In the genomic region with DNA sequence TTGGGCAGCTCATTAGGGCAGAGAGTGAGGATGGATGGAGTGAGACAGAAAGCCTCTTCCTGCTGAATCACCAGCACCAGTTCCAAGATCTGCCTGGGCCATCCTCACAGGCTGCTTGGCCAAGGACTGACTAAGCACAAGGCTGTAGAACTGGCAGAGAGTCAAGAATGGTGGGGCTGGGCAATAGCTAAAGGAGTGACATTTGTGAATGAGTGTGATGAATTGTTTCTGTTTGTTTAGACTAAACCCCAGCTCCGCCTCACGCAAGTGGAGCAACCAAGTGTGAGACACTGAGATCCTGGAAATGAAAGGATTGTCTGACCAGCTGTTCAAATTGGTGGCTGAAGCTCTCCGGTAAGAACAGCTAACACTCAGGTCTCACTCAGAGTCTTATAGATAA, we compare ENCODE assay signal across 10 cellular contexts. TPM values are rescaled to one million over a fixed set of nuclear protein-coding genes. Genes with fewer than 3 reads are reported as not detected.
DNase-seq lines count a peak whose midpoint lies in the region; ATAC-seq and TF ChIP-seq lines count a peak whose summit lies in the region.
"Had no signal": no experiment of that assay in that cellular context is flagged by ENCODE, and none has a peak within 500 bp of the region (broad histone marks: within the 10 kb centered on the region; RNA-seq: fewer than 3 reads in every experiment).

No MANE protein-coding gene starts in this region.

- no peaks in the 10 kb centered on the region for H3K9me3 ChIP-seq in body of pancreas
- no peaks in the 10 kb centered on the region for H3K9me3 ChIP-seq in aorta (ENCODE audit: control insufficient read depth, low read length)
- H3K9me3 ChIP-seq in T-helper 17 cell (ENCODE audit: control insufficient read depth, low read length, poor library complexity, severe bottlenecking), result no peaks in the 10 kb centered on the region

- ATAC-seq in body of pancreas (peak; percentile 58), aorta (ENCODE audit: low FRiP score) (peak; percentile 79), HG02884 (IDR thresholded peaks at IDR 0.05; ENCODE audit: unreplicated experiment) (no peak), T-helper 17 cell (no peak)

- no peaks in the 10 kb centered on the region for H3K27me3 ChIP-seq in body of pancreas
- H3K27me3 ChIP-seq in kidney epithelial cell (ENCODE audit: control insufficient read depth, insufficient read depth, low read length), result no peaks in the 10 kb centered on the region
- no peaks in the 10 kb centered on the region for H3K27me3 ChIP-seq in aorta (ENCODE audit: control insufficient read depth in 1 of 2, insufficient read depth in 2 of 2, low read length in 1 of 2)

- no peak overlapping the region for H3K27ac Mint-ChIP-seq in T-helper 17 cell

- POLR2A ChIA-PET in AG04449 (lab: Yijun Ruan, JAX), result interaction anchor here (1.3 kb wide), 1 partner anchor 28 kb away, joined by 3 read pairs; no protein-coding TSS in a partner anchor

- H3K27ac ChIP-seq in body of pancreas (no peak overlapping the region), aorta (ENCODE audit: low read depth in 1 of 2, low read length in 2 of 2) (no peak overlapping the region)
- H3K27ac ChIP-seq: SK-N-MC had no signal

- H3K4me1 ChIP-seq in body of pancreas (no peaks in the 10 kb centered on the region), aorta (ENCODE audit: control insufficient read depth in 1 of 2, insufficient read depth in 2 of 2, low read length in 2 of 2) (no peaks in the 10 kb centered on the region)

- DNase-seq in AG04449 (ENCODE audit: low read depth, low spot score) (peak; percentile 98), NCI-H1417 (lab: John Stamatoyannopoulos, UW) (peak; percentile 71 to 93 (median 91)), body of pancreas (peak; percentile 27 to 71 (median 50)), kidney epithelial cell (ENCODE audit: low read depth) (peak; percentile 99), aorta (peak; percentile 79 to 81), OCI-M2 (lab: John Stamatoyannopoulos, UW; ENCODE audit: unreplicated experiment) (no peak), T-helper 17 cell (no peak)

- no peak overlapping the region for H3K4me3 ChIP-seq in AG04449 (ENCODE audit: low read depth, low read length)
- H3K4me3 ChIP-seq in body of pancreas, result no peak overlapping the region
- H3K4me3 ChIP-seq in kidney epithelial cell (ENCODE audit: low read depth, low read length), result no peak overlapping the region
- no peak overlapping the region for H3K4me3 ChIP-seq in aorta (ENCODE audit: low read length in 2 of 2)
- H3K4me3 ChIP-seq: SK-N-MC had no signal

- CTCF ChIA-PET in AG04449 (lab: Yijun Ruan, JAX), result interaction anchor here (2.1 kb wide), 1 partner anchor 28 kb away, joined by 7 read pairs; no protein-coding TSS in a partner anchor

- no peaks in the 10 kb centered on the region for H3K27me3 Mint-ChIP-seq in T-helper 17 cell

- H3K36me3 Mint-ChIP-seq in T-helper 17 cell (ENCODE audit: low read depth), result no peaks in the 10 kb centered on the region

- H3K36me3 ChIP-seq in body of pancreas (replicated peaks in 1 of 2; ENCODE audit: insufficient read depth in 1 of 2, low read depth in 2 of 2) (no peaks in the 10 kb centered on the region), kidney epithelial cell (ENCODE audit: control insufficient read depth, insufficient read depth, low read length) (no peaks in the 10 kb centered on the region), aorta (ENCODE audit: control insufficient read depth in 1 of 2, insufficient read depth in 2 of 2, low read length in 1 of 2) (no peaks in the 10 kb centered on the region)

- no peak overlapping the region for H3K4me3 Mint-ChIP-seq in T-helper 17 cell

- intact Hi-C loops in body of pancreas (cut with DNase I), result no loop called here
- intact Hi-C loops in aorta (cut with DNase I), result no loop called here

- WGBS in body of pancreas, 2 donors, result 74% methylated on average over 3 of the region's 3 CpGs
- 13 to 24% methylated on average over 3 of the region's 3 CpGs for WGBS in aorta, 2 donors

- no peaks in the 10 kb centered on the region for H3K4me1 Mint-ChIP-seq in T-helper 17 cell

- TF ChIP-seq CTCF in AG04449 (IDR thresholded peaks at IDR 0.05; ENCODE audit: insufficient read depth, low read length, missing control alignments) (no peak), body of pancreas (IDR thresholded peaks at IDR 0.05) (no peak), kidney epithelial cell (IDR thresholded peaks at IDR 0.05; ENCODE audit: insufficient read depth, low read length, poor library complexity, severe bottlenecking) (no peak)

- TF ChIP-seq POLR2A in body of pancreas (IDR thresholded peaks at IDR 0.05), result no peak

RNA-seq across cellular contexts. Expression of a gene that starts 38.6 kb away (rescaled TPM):
- total RNA-seq in body of pancreas (not detected), kidney epithelial cell (0.07 TPM in 1 of 2 replicates, not detected in the other), aorta (not detected), T-helper 17 cell (not detected)
- not detected for polyA plus RNA-seq in aorta
- total RNA-seq: mononuclear cell had no signal

RNA-seq across cellular contexts. Expression of a gene that starts 44.8 kb away (rescaled TPM):
- under 1 TPM; 0.66 to 0.78 TPM for total RNA-seq in body of pancreas
- total RNA-seq in kidney epithelial cell, result 0.14 and 0.21 TPM in 2 replicates
- total RNA-seq in aorta, result under 1 TPM; 0.06 to 0.33 TPM
- not detected for polyA plus RNA-seq in aorta
- total RNA-seq in T-helper 17 cell, result not detected
- total RNA-seq: mononuclear cell had no signal

Comparison
In these comparisons a context has a peak if more than half of its experiments do, and no peak if none do; other contexts are left out.
1. DNase-seq: peak in AG04449 (single experiment), NCI-H1417 (3 of 3), body of pancreas (4 of 4), kidney epithelial cell (single experiment) and aorta (2 of 2); none in OCI-M2 (single experiment) and T-helper 17 cell (0 of 3).
2. ATAC-seq: peak in body of pancreas (single experiment) and aorta (single experiment); none in HG02884 (single experiment) and T-helper 17 cell (single experiment).